Comparison of ENCODE assay signal across 11 cellular contexts in the genomic region with DNA sequence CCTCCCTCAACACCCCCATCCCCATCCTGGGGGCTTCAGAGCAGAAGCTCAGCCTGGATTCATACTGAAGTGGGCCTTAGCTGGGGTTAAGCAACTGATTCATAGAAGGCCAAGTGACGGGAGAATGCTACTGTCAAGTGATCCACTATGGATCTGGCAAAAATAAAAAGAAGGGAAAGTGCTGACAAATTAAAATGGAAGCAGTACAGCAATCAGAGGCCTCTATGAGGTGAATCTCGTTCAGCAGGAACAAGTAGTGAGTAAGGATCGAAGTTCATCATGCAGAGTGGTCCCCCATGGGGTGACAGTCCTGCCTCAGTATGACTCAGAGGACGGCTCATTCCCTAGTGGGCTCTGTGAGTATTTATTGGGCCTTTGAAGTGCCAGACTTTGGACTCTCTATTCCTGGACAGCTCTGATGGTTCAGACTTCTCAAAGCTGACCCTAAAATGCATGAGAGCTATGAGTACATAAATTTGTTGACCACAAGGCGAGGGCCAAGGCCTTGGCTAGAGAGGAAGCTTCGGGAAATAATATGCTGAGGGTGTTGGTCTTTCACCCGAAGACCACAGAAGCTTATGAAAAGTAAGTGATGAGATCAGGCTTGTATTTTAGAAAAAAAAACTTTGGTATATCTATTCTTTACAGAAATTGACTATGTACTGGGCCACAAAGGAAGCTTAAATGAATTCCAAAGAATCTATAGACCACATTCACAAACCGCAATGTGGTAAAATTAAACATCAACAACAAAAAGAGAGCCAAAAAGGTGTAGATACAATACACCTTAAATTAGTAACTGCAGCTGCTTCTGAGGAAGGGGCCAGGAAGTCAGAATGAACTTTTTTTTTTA. TPM values are rescaled to one million over a fixed set of nuclear protein-coding genes. Genes with fewer than 3 reads are reported as not detected.
DNase-seq lines count a peak whose midpoint lies in the region; ATAC-seq and TF ChIP-seq lines count a peak whose summit lies in the region.
"Had no signal": no experiment of that assay in that cellular context is flagged by ENCODE, and none has a peak within 500 bp of the region (broad histone marks: within the 10 kb centered on the region; RNA-seq: fewer than 3 reads in every experiment).

No MANE protein-coding gene starts in this region.

- no peak overlapping the region for H3K4me2 ChIP-seq in GM23248 (ENCODE audit: unreplicated experiment)

- ATAC-seq in GM18858 (IDR thresholded peaks at IDR 0.05; ENCODE audit: unreplicated experiment), result no peak
- ATAC-seq: right cardiac atrium had no signal

- H3K4me1 ChIP-seq in GM23248 (ENCODE audit: insufficient read depth) (peaks cover 5% of the 10 kb centered on the region; the same call in 1 of the 2 replicates), adrenal gland (replicated peaks in 1 of 2) (peaks cover 5 to 6% of the 10 kb centered on the region in 2 donors)

- H3K9me3 ChIP-seq in GM23248 (ENCODE audit: low read depth) (no peaks in the 10 kb centered on the region), adrenal gland (replicated peaks in 1 of 3) (no peaks in the 10 kb centered on the region)
- H3K9me3 ChIP-seq: uterus had no signal

- no peak for TF ChIP-seq CTCF in adrenal gland (IDR thresholded peaks at IDR 0.05)

- no peaks in the 10 kb centered on the region for H3K9me2 ChIP-seq in GM23248 (ENCODE audit: insufficient read depth)

- TF ChIP-seq POLR2A in adrenal gland (IDR thresholded peaks at IDR 0.05), result no peak

- no peaks in the 10 kb centered on the region for H3K27me3 ChIP-seq in GM23248 (replicated peaks; ENCODE audit: insufficient read depth)
- H3K27me3 ChIP-seq in adrenal gland, result no peaks in the 10 kb centered on the region
- H3K27me3 ChIP-seq: uterus had no signal

- H3K4me3 ChIP-seq in GM23248 (no peak overlapping the region), adrenal gland (no peak overlapping the region)
- H3K4me3 ChIP-seq: uterus had no signal

- H3K9ac ChIP-seq in GM23248, result no peak overlapping the region

- no peaks in the 10 kb centered on the region for H3K79me2 ChIP-seq in GM23248 (ENCODE audit: insufficient read depth)

- H3K36me3 ChIP-seq in GM23248 (ENCODE audit: low read depth) (no peaks in the 10 kb centered on the region), adrenal gland (replicated peaks in 1 of 2) (no peaks in the 10 kb centered on the region)
- H3K36me3 ChIP-seq: uterus had no signal

- in situ Hi-C loops in ACHN (cut with HindIII; ENCODE audit: low pct_ligation_motif_present, low pct_unique_long_range_greater_than_20kb, low sequenced_read_pairs) (no loop called here), GM23248 (cut with MboI) (no loop called here)

- peaks cover 3% of the 10 kb centered on the region; the same call in 1 of the 2 replicates for H3F3A ChIP-seq in GM23248 (ENCODE audit: insufficient read depth)

- no peak overlapping the region for H2AFZ ChIP-seq in GM23248

- 53% methylated on average over 8 of the region's 8 CpGs for whole genome bisulfite sequencing in GM23248 (ENCODE audit: low coverage in 1 of 2, low lambda C conversion rate in 2 of 2, missing lambda C conversion rate in 2 of 2), 2 experiments
- WGBS in adrenal gland, 4 donors, result 79 to 84% (median 82%) methylated on average over 8 of the region's 8 CpGs

- no peaks in the 10 kb centered on the region for H4K20me1 ChIP-seq in GM23248 (ENCODE audit: insufficient read depth)

- DNase-seq in ACHN (peak; percentile 84), GM23248 (peak; percentile 72), hepatic stellate cell (ENCODE audit: low spot score) (peak; percentile 21), SIG-M5 (lab: John Stamatoyannopoulos, UW) (no peak), NCI-H510A treated with DMSO at 0.1 percent for 48 hours (lab: John Stamatoyannopoulos, UW) (no peak), adrenal gland (no peak)
- peak; percentile 48 to 63 for DNase-seq in activated CD4-positive, alpha-beta T cell treated with anti-CD3 and anti-CD28 coated beads, Interleukin-2, amount 50 U/mL, for 48 hours
- DNase-seq: right cardiac atrium, SHP77 treated with DMSO at 0.1 percent for 48 hours, uterus had no signal

- no peak overlapping the region for H3K27ac ChIP-seq in GM23248
- no peak overlapping the region for H3K27ac ChIP-seq in adrenal gland
- H3K27ac ChIP-seq: uterus had no signal

- intact Hi-C loops in adrenal gland (cut with DNase I), result no loop called here

RNA-seq across cellular contexts. Expression of gene NSMCE1, which starts 5.3 kb away (rescaled TPM):
- 45.3 and 69.3 TPM in 2 replicates for total RNA-seq in GM23248 (2014; rRNA removed; shearing (Covaris generic))
- polyA plus RNA-seq in GM23248 (2016; fragmentation: Nextera tagmentation; extraction: Ambion mirVana) (99.3 and 107 TPM in 2 replicates), adrenal gland (10 to 100 TPM; 54.3 to 93.9 (median 79.4) TPM)
- 100 to 1,000 TPM in 1 of 8 donors, 10 to 100 TPM in 7; 75.0 to 182 (median 91.1) TPM for total RNA-seq in adrenal gland

RNA-seq across cellular contexts. Expression of gene IL4R, which starts 39.9 kb away (rescaled TPM):
- total RNA-seq in GM23248 (2014; rRNA removed; shearing (Covaris generic)), result 17.7 and 18.5 TPM in 2 replicates
- polyA plus RNA-seq in GM23248 (2016; fragmentation: Nextera tagmentation; extraction: Ambion mirVana), result 11.3 and 11.7 TPM in 2 replicates
- total RNA-seq in adrenal gland, result 100 to 1,000 TPM in 3 of 8 donors, 10 to 100 TPM in 5; 32.4 to 142 (median 62.8) TPM
- polyA plus RNA-seq in adrenal gland, result 10 to 100 TPM; 25.6 to 46.7 (median 46.6) TPM

Comparison
In these comparisons a context has a peak if more than half of its experiments do, and no peak if none do; other contexts are left out.
1. DNase-seq: peak in ACHN (single experiment), GM23248 (single experiment), activated CD4-positive, alpha-beta T cell treated with anti-CD3 and anti-CD28 coated beads, Interleukin-2, amount 50 U/mL, for 48 hours (2 of 2) and hepatic stellate cell (single experiment); none in SIG-M5 (single experiment), NCI-H510A treated with DMSO at 0.1 percent for 48 hours (single experiment) and adrenal gland (0 of 7).